Comparison of ENCODE assay signal across 8 cellular contexts in the genomic region with DNA sequence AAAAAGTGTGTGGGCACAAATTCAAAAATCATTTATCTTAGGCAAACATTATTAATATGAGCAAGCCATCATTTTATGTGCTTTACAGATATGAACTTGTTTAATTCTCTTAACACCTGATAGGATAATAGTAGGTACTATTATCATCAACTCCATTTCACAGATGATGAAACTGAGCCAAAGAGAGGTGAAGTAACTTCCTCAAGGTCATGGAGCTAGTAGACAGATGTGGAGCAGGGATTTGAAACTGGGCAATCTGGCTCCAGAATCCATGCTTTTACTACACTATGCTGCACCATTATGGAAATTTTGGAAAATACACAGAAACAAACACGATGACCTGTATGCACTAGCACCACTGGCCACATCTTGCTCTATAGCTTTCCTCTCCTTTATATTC. TPM values are rescaled to one million over a fixed set of nuclear protein-coding genes. Genes with fewer than 3 reads are reported as not detected.
DNase-seq lines count a peak whose midpoint lies in the region; ATAC-seq and TF ChIP-seq lines count a peak whose summit lies in the region.

No MANE protein-coding gene starts in this region.

- peaks cover 20% of the 10 kb centered on the region for H3K79me2 ChIP-seq in osteoblast (ENCODE audit: insufficient read depth, low read length)

- CTCF ChIA-PET in CD8-positive, alpha-beta memory T cell (lab: Charles Lee), result interaction anchor here (1.7 to 2.6 kb wide), 3 partner anchors 8 to 163 kb away, joined by 3 to 11 read pairs (median 4); a partner anchor contains a TSS

- H3K9me3 Mint-ChIP-seq in CD8-positive, alpha-beta memory T cell, result no peaks in the 10 kb centered on the region

- H3K36me3 Mint-ChIP-seq in CD8-positive, alpha-beta memory T cell, result peaks cover 0 to 4% (median 0%) of the 10 kb centered on the region in 3 donors

- ATAC-seq in GM21367 (IDR thresholded peaks at IDR 0.05; ENCODE audit: unreplicated experiment) (no peak), omental fat pad (ENCODE audit: low FRiP score) (no peak)

- peak overlapping the region in 5 of 8 donors; percentile 1 to 73 (median 50) for H3K27ac Mint-ChIP-seq in CD8-positive, alpha-beta memory T cell

- no peaks in the 10 kb centered on the region for H3K36me3 ChIP-seq in CD8-positive, alpha-beta memory T cell (ENCODE audit: insufficient read depth, low read length)
- no peaks in the 10 kb centered on the region; the same call in 1 of the 2 replicates for H3K36me3 ChIP-seq in KOPT-K1 (ENCODE audit: insufficient read depth, low read length)
- no peaks in the 10 kb centered on the region for H3K36me3 ChIP-seq in osteoblast (ENCODE audit: insufficient read depth, low read length)

- H3K27me3 Mint-ChIP-seq in CD8-positive, alpha-beta memory T cell, result peaks cover 0 to 1% of the 10 kb centered on the region in 2 donors

- DNase-seq in CD8-positive, alpha-beta memory T cell, result no peak
- DNase-seq in osteoblast (ENCODE audit: insufficient read length, low spot score, missing footprints), result no peak
- no peak for DNase-seq in NCI-H2196 treated with DMSO at 0.1 percent for 48 hours (lab: John Stamatoyannopoulos, UW; ENCODE audit: unreplicated experiment)
- no peak for DNase-seq in COLO668 (lab: John Stamatoyannopoulos, UW; ENCODE audit: unreplicated experiment)
- no peak for DNase-seq in omental fat pad (ENCODE audit: low spot score)

- peak overlapping the region in 2 of 7 donors; percentile 40 to 48 for H3K4me3 Mint-ChIP-seq in CD8-positive, alpha-beta memory T cell

- no peaks in the 10 kb centered on the region for H3K27me3 ChIP-seq in CD8-positive, alpha-beta memory T cell (ENCODE audit: insufficient read depth, low read length, poor library complexity, severe bottlenecking)
- H3K27me3 ChIP-seq in osteoblast (ENCODE audit: insufficient read depth, low read length), result peaks cover 6% of the 10 kb centered on the region

- H3K27ac ChIP-seq in CD8-positive, alpha-beta memory T cell (ENCODE audit: low read depth, low read length), result peak overlapping the region; percentile 61
- H3K27ac ChIP-seq in KOPT-K1 (ENCODE audit: low read depth, low read length, poor library complexity, severe bottlenecking) (peak overlapping the region; percentile 88), cingulate gyrus (ENCODE audit: low read depth, low read length) (peak overlapping the region; percentile 83), osteoblast (ENCODE audit: low read depth, low read length) (no peak overlapping the region)

- peak overlapping the region; percentile 89 for H3K4me2 ChIP-seq in osteoblast (ENCODE audit: insufficient read depth, low read length)

- H3K9me3 ChIP-seq in CD8-positive, alpha-beta memory T cell (ENCODE audit: low read length), result no peaks in the 10 kb centered on the region
- H3K9me3 ChIP-seq in KOPT-K1 (ENCODE audit: insufficient read depth, low read length, poor library complexity, severe bottlenecking), result no peaks in the 10 kb centered on the region
- no peaks in the 10 kb centered on the region for H3K9me3 ChIP-seq in osteoblast (ENCODE audit: low read depth, low read length)

- POLR2A ChIA-PET in CD8-positive, alpha-beta memory T cell (lab: Charles Lee), result interaction anchor here (1.0 to 1.3 kb wide), 2 partner anchors 11 to 49 kb away, joined by 4 read pairs; a partner anchor contains a TSS

- peak overlapping the region; percentile 86 for H2AFZ ChIP-seq in osteoblast (ENCODE audit: low read length)

- H3K4me3 ChIP-seq in CD8-positive, alpha-beta memory T cell (ENCODE audit: low read length), result peak overlapping the region; percentile 95
- peak overlapping the region; percentile 90 for H3K4me3 ChIP-seq in osteoblast (ENCODE audit: insufficient read depth, low read length)

- no peaks in the 10 kb centered on the region for H4K20me1 ChIP-seq in osteoblast (ENCODE audit: insufficient read depth, low read length)

- H3K4me1 Mint-ChIP-seq in CD8-positive, alpha-beta memory T cell, result peaks cover 9 to 17% (median 10%) of the 10 kb centered on the region in 3 donors

- TF ChIP-seq CTCF in osteoblast (IDR thresholded peaks at IDR 0.05; ENCODE audit: extremely low read depth, low read depth, low read length) (no peak), omental fat pad (IDR thresholded peaks at IDR 0.05) (no peak)

- H3K4me1 ChIP-seq in CD8-positive, alpha-beta memory T cell (ENCODE audit: insufficient read depth, low read length), result peaks cover 14% of the 10 kb centered on the region
- peaks cover 9% of the 10 kb centered on the region for H3K4me1 ChIP-seq in osteoblast (ENCODE audit: insufficient read depth, low read length)

RNA-seq across cellular contexts. Expression of a gene that starts 1.0 kb away (rescaled TPM):
- 1 to 10 TPM; 6.4 to 7.0 TPM for total RNA-seq in CD8-positive, alpha-beta memory T cell
- 35.9 TPM for polyA plus RNA-seq in CD8-positive, alpha-beta memory T cell
- total RNA-seq in osteoblast (10.6 and 13.8 TPM in 2 replicates), omental fat pad (10 to 100 TPM in 1 of 4 donors, 1 to 10 TPM in 3; 3.2 to 11.2 (median 4.8) TPM)

RNA-seq across cellular contexts. Expression of a gene that starts 48.8 kb away (rescaled TPM):
- total RNA-seq in CD8-positive, alpha-beta memory T cell, result 1 to 10 TPM in 1 of 2 experiments, under 1 TPM in 1; 1.00 to 1.0 TPM
- 0.55 TPM for polyA plus RNA-seq in CD8-positive, alpha-beta memory T cell
- 2.1 and 2.2 TPM in 2 replicates for total RNA-seq in osteoblast
- 1 to 10 TPM; 3.7 to 6.9 (median 4.4) TPM for total RNA-seq in omental fat pad

RNA-seq across cellular contexts. Expression of a gene that starts 58.3 kb away (rescaled TPM):
- total RNA-seq in CD8-positive, alpha-beta memory T cell, result 10 to 100 TPM in 1 of 2 experiments, 1 to 10 TPM in 1; 9.7 to 10.2 TPM
- polyA plus RNA-seq in CD8-positive, alpha-beta memory T cell, result 0.43 TPM
- total RNA-seq in osteoblast (0.59 and 0.72 TPM in 2 replicates), omental fat pad (under 1 TPM in 3 of 4 donors, not detected in 1; 0.12 to 0.19 (median 0.13) TPM)
